ENCODE assay signal across 9 cellular contexts in genomic region chr12:53102883-53103807, GRCh38. TPM values are rescaled to one million over a fixed set of nuclear protein-coding genes. Genes with fewer than 3 reads are reported as not detected.
DNase-seq lines count a peak whose midpoint lies in the region; ATAC-seq and TF ChIP-seq lines count a peak whose summit lies in the region.
"Had no signal": no experiment of that assay in that cellular context is flagged by ENCODE, and none has a peak within 500 bp of the region (broad histone marks: within the 10 kb centered on the region; RNA-seq: fewer than 3 reads in every experiment).

TSS of gene SOAT2 (plus strand) at chr12:53103486. CDS start at chr12:53103578, 92 bp downstream.

- peak; percentile 60 to 74 for DNase-seq in Caco-2
- peak; percentile 29 for DNase-seq in activated CD4-positive, alpha-beta T cell treated with anti-CD3 and anti-CD28 coated beads, Interleukin-2, amount 50 U/mL, for 1 hour
- DNase-seq in left kidney (ENCODE audit: low read depth, low spot score) = peak; percentile 48
- DNase-seq in C1 segment of cervical spinal cord (lab: John Stamatoyannopoulos, UW) = no peak
- DNase-seq in NCI-H524 (lab: John Stamatoyannopoulos, UW) = no peak
- DNase-seq in NCI-H1092 treated with DMSO at 0.1 percent for 48 hours (lab: John Stamatoyannopoulos, UW) = no peak

- peaks cover 58% of the 10 kb centered on the region for H3K4me1 ChIP-seq in Caco-2

- no peaks in the 10 kb centered on the region for H3K9me3 ChIP-seq in Caco-2

- peak within 1 kb of the TSS; percentile 9 for H3K4me3 ChIP-seq in Caco-2 (ENCODE audit: low read depth, low read length)

- ATAC-seq in HG02798 (IDR thresholded peaks at IDR 0.05; ENCODE audit: poor library complexity, unreplicated experiment) (peak; percentile 61), HG02588 (IDR thresholded peaks at IDR 0.05; ENCODE audit: unreplicated experiment) (no peak)

- peaks cover 19% of the 10 kb centered on the region for H3K36me3 Mint-ChIP-seq in Caco-2 (ENCODE audit: insufficient read depth, unreplicated experiment)

- peak within 1 kb of the TSS; percentile 50 for H3K4me3 Mint-ChIP-seq in Caco-2 (ENCODE audit: unreplicated experiment)
- H3K4me3 Mint-ChIP-seq: neural crest cell had no signal

- no TSS peak for BruUV-seq in Caco-2 (replicated peaks; lab: Mats Ljungman, UMichigan)

- no peaks in the 10 kb centered on the region for H3K9me3 Mint-ChIP-seq in Caco-2 (ENCODE audit: unreplicated experiment)
- H3K9me3 Mint-ChIP-seq: neural crest cell had no signal

- no peaks in the 10 kb centered on the region for H3K36me3 ChIP-seq in Caco-2 (ENCODE audit: control insufficient read depth, insufficient read depth, low read length)

- H3K4me1 Mint-ChIP-seq in Caco-2 (ENCODE audit: low read depth, unreplicated experiment) = peaks cover 37% of the 10 kb centered on the region

- H3K27me3 ChIP-seq in Caco-2 (replicated peaks; ENCODE audit: control insufficient read depth, insufficient read depth, low read length) = no peaks in the 10 kb centered on the region

- no peak for TF ChIP-seq CTCF in Caco-2 (IDR thresholded peaks at IDR 0.05; ENCODE audit: insufficient read depth in 1 of 2, low read depth in 1 of 2, low read length in 1 of 2, severe bottlenecking in 1 of 2, unreplicated experiment in 1 of 2)

- POLR2A ChIA-PET in Caco-2 (lab: Charles Lee) = interaction anchor here (0.6 to 1.4 kb wide), 8 partner anchors 17 to 97 kb away, joined by 3 to 12 read pairs (median 4); partner anchors contain the start of genes CSAD, EIF4B, SPRYD3 and ZNF740

- H3K27me3 Mint-ChIP-seq in Caco-2 (ENCODE audit: insufficient read depth, unreplicated experiment) = no peaks in the 10 kb centered on the region

- peak within 1 kb of the TSS; percentile 74 for H3K27ac Mint-ChIP-seq in Caco-2 (ENCODE audit: unreplicated experiment)

- CTCF ChIA-PET in Caco-2 (lab: Charles Lee) = interaction anchor here (0.6 to 7.5 kb wide), 12 partner anchors 9 to 218 kb away, joined by 3 to 95 read pairs (median 4); partner anchors contain the start of gene SPRYD3

- intact Hi-C loops in Caco-2 (cut with micrococcal nuclease; ENCODE audit: unreplicated experiment) = no loop called here

RNA-seq across cellular contexts. Expression of gene SOAT2, which starts in this region (rescaled TPM):
- 6.5 and 9.7 TPM in 2 replicates for total RNA-seq in Caco-2 (2022)
- total RNA-seq: neural crest cell had no signal

Comparison
In these comparisons a context has a peak if more than half of its experiments do, and no peak if none do; other contexts are left out.
1. DNase-seq: peak in Caco-2 (2 of 2), activated CD4-positive, alpha-beta T cell treated with anti-CD3 and anti-CD28 coated beads, Interleukin-2, amount 50 U/mL, for 1 hour (single experiment) and left kidney (single experiment); none in C1 segment of cervical spinal cord (0 of 14), NCI-H524 (0 of 2) and NCI-H1092 treated with DMSO at 0.1 percent for 48 hours (single experiment).